ENCODE assay signal across 1 cellular context in genomic region chr11:113162590-113162961, GRCh38.
TF ChIP-seq lines count a peak whose summit lies in the region.

No MANE protein-coding gene starts in this region.

TF ChIP-seq in HepG2, 621 proteins besides CTCF, POLR2A, EP300 and RAD21 (continued from another document):
- TF ChIP-seq ZNF784 (CRISPR knock-in tag; IDR thresholded peaks at IDR 0.05; ENCODE audit: borderline replicate concordance) (no peak), BRF2 (CRISPR knock-in tag; IDR thresholded peaks at IDR 0.05) (no peak), PTBP1 (IDR thresholded peaks at IDR 0.05; ENCODE audit: low read depth, low read length, poor library complexity, severe bottlenecking) (no peak), HNRNPLL (IDR thresholded peaks at IDR 0.05; ENCODE audit: low read depth, low read length, poor library complexity, severe bottlenecking) (no peak), ZFYVE20 (CRISPR knock-in tag; IDR thresholded peaks at IDR 0.05; ENCODE audit: borderline replicate concordance, low read depth) (no peak), ZNF816 (CRISPR knock-in tag; IDR thresholded peaks at IDR 0.05; ENCODE audit: borderline replicate concordance) (no peak), ZNF530 (CRISPR knock-in tag; IDR thresholded peaks at IDR 0.05; ENCODE audit: low read depth) (no peak), ZNF234 (CRISPR knock-in tag; conservative IDR thresholded peaks at IDR 0.05) (no peak), JARID2 (CRISPR knock-in tag; IDR thresholded peaks at IDR 0.05; ENCODE audit: insufficient replicate concordance) (no peak), ZGPAT (CRISPR knock-in tag; IDR thresholded peaks at IDR 0.05) (no peak), ZUFSP (CRISPR knock-in tag; IDR thresholded peaks at IDR 0.05; ENCODE audit: borderline replicate concordance) (no peak)
